Comparison of ENCODE assay signal across 1 cellular context in genomic region chr1:150568567-150568966, GRCh38.
TF ChIP-seq lines count a peak whose summit lies in the region.

No MANE protein-coding gene starts in this region.

TF ChIP-seq in GM12878, 131 proteins besides CTCF, POLR2A, EP300 and RAD21:
- peak; percentile 78 for TF ChIP-seq ZBTB40 (IDR thresholded peaks at IDR 0.05; ENCODE audit: borderline replicate concordance)
- no peak for TF ChIP-seq RCOR1 (conservative IDR thresholded peaks at IDR 0.05; ENCODE audit: low read depth, low read length)
- TF ChIP-seq, protein P1, sequence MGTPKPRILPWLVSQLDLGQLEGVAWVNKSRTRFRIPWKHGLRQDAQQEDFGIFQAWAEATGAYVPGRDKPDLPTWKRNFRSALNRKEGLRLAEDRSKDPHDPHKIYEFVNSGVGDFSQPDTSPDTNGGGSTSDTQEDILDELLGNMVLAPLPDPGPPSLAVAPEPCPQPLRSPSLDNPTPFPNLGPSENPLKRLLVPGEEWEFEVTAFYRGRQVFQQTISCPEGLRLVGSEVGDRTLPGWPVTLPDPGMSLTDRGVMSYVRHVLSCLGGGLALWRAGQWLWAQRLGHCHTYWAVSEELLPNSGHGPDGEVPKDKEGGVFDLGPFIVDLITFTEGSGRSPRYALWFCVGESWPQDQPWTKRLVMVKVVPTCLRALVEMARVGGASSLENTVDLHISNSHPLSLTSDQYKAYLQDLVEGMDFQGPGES (IDR thresholded peaks at IDR 0.05), result no peak
- no peak for TF ChIP-seq MEF2B (IDR thresholded peaks at IDR 0.05; ENCODE audit: partially characterized antibody, poor library complexity, severe bottlenecking)
- no peak for TF ChIP-seq STAT3 (IDR thresholded peaks at IDR 0.05; ENCODE audit: low read depth, low read length)
- no peak for TF ChIP-seq BHLHE40 (IDR thresholded peaks at IDR 0.05; ENCODE audit: borderline replicate concordance in 1 of 2, low read depth in 2 of 2, low read length in 1 of 2)
- peak; percentile 65; the same call in 1 of the 2 replicates for TF ChIP-seq POLR2AphosphoS5 (IDR thresholded peaks at IDR 0.05; ENCODE audit: low read length)
- no peak for TF ChIP-seq SREBF2 (IDR thresholded peaks at IDR 0.05; ENCODE audit: low read length)
- TF ChIP-seq, protein P2, sequence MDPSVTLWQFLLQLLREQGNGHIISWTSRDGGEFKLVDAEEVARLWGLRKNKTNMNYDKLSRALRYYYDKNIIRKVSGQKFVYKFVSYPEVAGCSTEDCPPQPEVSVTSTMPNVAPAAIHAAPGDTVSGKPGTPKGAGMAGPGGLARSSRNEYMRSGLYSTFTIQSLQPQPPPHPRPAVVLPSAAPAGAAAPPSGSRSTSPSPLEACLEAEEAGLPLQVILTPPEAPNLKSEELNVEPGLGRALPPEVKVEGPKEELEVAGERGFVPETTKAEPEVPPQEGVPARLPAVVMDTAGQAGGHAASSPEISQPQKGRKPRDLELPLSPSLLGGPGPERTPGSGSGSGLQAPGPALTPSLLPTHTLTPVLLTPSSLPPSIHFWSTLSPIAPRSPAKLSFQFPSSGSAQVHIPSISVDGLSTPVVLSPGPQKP (IDR thresholded peaks at IDR 0.05; ENCODE audit: low read depth, low read length), result no peak
- TF ChIP-seq ZNF207 (IDR thresholded peaks at IDR 0.05; ENCODE audit: borderline replicate concordance), result 0 out of 2 replicates have a peak, but pooled peaks have one; percentile 32
- TF ChIP-seq USF2 (IDR thresholded peaks at IDR 0.05; ENCODE audit: borderline replicate concordance, low read depth, low read length), result no peak
- TF ChIP-seq MEF2A (IDR thresholded peaks at IDR 0.05; ENCODE audit: insufficient read depth, low read depth, low read length), result no peak
- TF ChIP-seq, protein P3, sequence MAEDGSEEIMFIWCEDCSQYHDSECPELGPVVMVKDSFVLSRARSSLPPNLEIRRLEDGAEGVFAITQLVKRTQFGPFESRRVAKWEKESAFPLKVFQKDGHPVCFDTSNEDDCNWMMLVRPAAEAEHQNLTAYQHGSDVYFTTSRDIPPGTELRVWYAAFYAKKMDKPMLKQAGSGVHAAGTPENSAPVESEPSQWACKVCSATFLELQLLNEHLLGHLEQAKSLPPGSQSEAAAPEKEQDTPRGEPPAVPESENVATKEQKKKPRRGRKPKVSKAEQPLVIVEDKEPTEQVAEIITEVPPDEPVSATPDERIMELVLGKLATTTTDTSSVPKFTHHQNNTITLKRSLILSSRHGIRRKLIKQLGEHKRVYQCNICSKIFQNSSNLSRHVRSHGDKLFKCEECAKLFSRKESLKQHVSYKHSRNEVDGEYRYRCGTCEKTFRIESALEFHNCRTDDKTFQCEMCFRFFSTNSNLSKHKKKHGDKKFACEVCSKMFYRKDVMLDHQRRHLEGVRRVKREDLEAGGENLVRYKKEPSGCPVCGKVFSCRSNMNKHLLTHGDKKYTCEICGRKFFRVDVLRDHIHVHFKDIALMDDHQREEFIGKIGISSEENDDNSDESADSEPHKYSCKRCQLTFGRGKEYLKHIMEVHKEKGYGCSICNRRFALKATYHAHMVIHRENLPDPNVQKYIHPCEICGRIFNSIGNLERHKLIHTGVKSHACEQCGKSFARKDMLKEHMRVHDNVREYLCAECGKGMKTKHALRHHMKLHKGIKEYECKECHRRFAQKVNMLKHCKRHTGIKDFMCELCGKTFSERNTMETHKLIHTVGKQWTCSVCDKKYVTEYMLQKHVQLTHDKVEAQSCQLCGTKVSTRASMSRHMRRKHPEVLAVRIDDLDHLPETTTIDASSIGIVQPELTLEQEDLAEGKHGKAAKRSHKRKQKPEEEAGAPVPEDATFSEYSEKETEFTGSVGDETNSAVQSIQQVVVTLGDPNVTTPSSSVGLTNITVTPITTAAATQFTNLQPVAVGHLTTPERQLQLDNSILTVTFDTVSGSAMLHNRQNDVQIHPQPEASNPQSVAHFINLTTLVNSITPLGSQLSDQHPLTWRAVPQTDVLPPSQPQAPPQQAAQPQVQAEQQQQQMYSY (CRISPR knock-in tag; IDR thresholded peaks at IDR 0.05), result no peak
- TF ChIP-seq CHD4 (IDR thresholded peaks at IDR 0.05), result no peak
- no peak for TF ChIP-seq ZBED1 (IDR thresholded peaks at IDR 0.05; ENCODE audit: borderline replicate concordance)
